In genomic region chr2:134918518-134919359, GRCh38 we compare ENCODE assay signal across 1 cellular context.
TF ChIP-seq lines count a peak whose summit lies in the region.

Gene CCNT2 (plus strand): TSS chr2:134918822. CDS start chr2:134918855, 33 bp downstream.

TF ChIP-seq in HepG2, 621 proteins besides CTCF, POLR2A, EP300 and RAD21 (continued from another document and continues in another):
- TF ChIP-seq MAX (IDR thresholded peaks at IDR 0.05) (peak; percentile 77), ZNF207 (IDR thresholded peaks at IDR 0.05; ENCODE audit: borderline replicate concordance) (no peak), ADNP (CRISPR knock-in tag; IDR thresholded peaks at IDR 0.05) (no peak), ZNF780A (CRISPR knock-in tag; IDR thresholded peaks at IDR 0.05) (0 out of 2 replicates have a peak, but pooled peaks have one; percentile 56), AHDC1 (CRISPR knock-in tag; IDR thresholded peaks at IDR 0.05; ENCODE audit: borderline replicate concordance) (peak; percentile 42; the same call in 1 of the 2 replicates), ZNF543 (CRISPR knock-in tag; IDR thresholded peaks at IDR 0.05) (peak; percentile 69; the same call in 1 of the 2 replicates), ZNF136 (CRISPR knock-in tag; IDR thresholded peaks at IDR 0.05; ENCODE audit: low read depth) (no peak; the same call in 1 of the 2 replicates), ZNF101 (CRISPR knock-in tag; IDR thresholded peaks at IDR 0.05; ENCODE audit: borderline replicate concordance, low read depth) (0 out of 2 replicates have a peak, but pooled peaks have one; percentile 67), HDAC1 (CRISPR knock-in tag; IDR thresholded peaks at IDR 0.05) (peak; percentile 82; the same call in 1 of the 2 replicates), KLF6 (CRISPR knock-in tag; IDR thresholded peaks at IDR 0.05) (no peak; the same call in 1 of the 2 replicates), RXRB (CRISPR knock-in tag; IDR thresholded peaks at IDR 0.05; ENCODE audit: borderline replicate concordance) (peak; percentile 67), ZNF781 (CRISPR knock-in tag; IDR thresholded peaks at IDR 0.05; ENCODE audit: borderline replicate concordance, not compliant biosample characterization) (no peak), ZKSCAN5 (CRISPR knock-in tag; IDR thresholded peaks at IDR 0.05) (no peak; the same call in 1 of the 2 replicates), SOX5 (CRISPR knock-in tag; IDR thresholded peaks at IDR 0.05; ENCODE audit: borderline replicate concordance) (peak; percentile 77; the same call in 1 of the 2 replicates), ZNF605 (CRISPR knock-in tag; IDR thresholded peaks at IDR 0.05) (0 out of 2 replicates have a peak, but pooled peaks have one; percentile 74), RFXAP (CRISPR knock-in tag; IDR thresholded peaks at IDR 0.05; ENCODE audit: borderline replicate concordance) (peak; percentile 66; the same call in 1 of the 2 replicates), ZGPAT (CRISPR knock-in tag; IDR thresholded peaks at IDR 0.05) (peak; percentile 79), NFATC3 (CRISPR knock-in tag; IDR thresholded peaks at IDR 0.05) (no peak), TAF1 (CRISPR knock-in tag; IDR thresholded peaks at IDR 0.05) (peak; percentile 88), ZBTB4 (CRISPR knock-in tag; IDR thresholded peaks at IDR 0.05; ENCODE audit: borderline replicate concordance) (peak; percentile 67; the same call in 1 of the 2 replicates), ZBTB2 (CRISPR knock-in tag; IDR thresholded peaks at IDR 0.05; ENCODE audit: low read depth) (peak; percentile 99), HNF4A (CRISPR knock-in tag; IDR thresholded peaks at IDR 0.05) (peak; percentile 35), ZSCAN30 (CRISPR knock-in tag; IDR thresholded peaks at IDR 0.05) (peak; percentile 94; the same call in 1 of the 2 replicates), EEA1 (CRISPR knock-in tag; IDR thresholded peaks at IDR 0.05; ENCODE audit: borderline replicate concordance) (no peak; the same call in 1 of the 2 replicates), KAT7 (CRISPR knock-in tag; IDR thresholded peaks at IDR 0.05; ENCODE audit: borderline replicate concordance) (0 out of 2 replicates have a peak, but pooled peaks have one; percentile 29), NCOA2 (CRISPR knock-in tag; IDR thresholded peaks at IDR 0.05) (no peak), DR1 (CRISPR knock-in tag; IDR thresholded peaks at IDR 0.05) (no peak), TMF1 (CRISPR knock-in tag; IDR thresholded peaks at IDR 0.05; ENCODE audit: low read depth) (no peak; the same call in 1 of the 2 replicates), JDP2 (CRISPR knock-in tag; IDR thresholded peaks at IDR 0.05; ENCODE audit: borderline replicate concordance) (0 out of 2 replicates have a peak, but pooled peaks have one; percentile 68), MXD4 (CRISPR knock-in tag; IDR thresholded peaks at IDR 0.05) (peak; percentile 59; the same call in 1 of the 2 replicates), ZFP82 (CRISPR knock-in tag; IDR thresholded peaks at IDR 0.05; ENCODE audit: borderline replicate concordance) (no peak), GFI1 (CRISPR knock-in tag; IDR thresholded peaks at IDR 0.05; ENCODE audit: borderline replicate concordance) (0 out of 2 replicates have a peak, but pooled peaks have one; percentile 44), MEIS2 (CRISPR knock-in tag; IDR thresholded peaks at IDR 0.05) (peak; percentile 60), ZNF350 (CRISPR knock-in tag; IDR thresholded peaks at IDR 0.05; ENCODE audit: borderline replicate concordance, low read depth) (0 out of 2 replicates have a peak, but pooled peaks have one; percentile 71), SNAPC4 (CRISPR knock-in tag; IDR thresholded peaks at IDR 0.05) (peak; percentile 56), ZNF232 (CRISPR knock-in tag; IDR thresholded peaks at IDR 0.05; ENCODE audit: borderline replicate concordance) (peak; percentile 51; the same call in 1 of the 2 replicates), SIN3B (IDR thresholded peaks at IDR 0.05; ENCODE audit: low read length) (peak; percentile 58; the same call in 1 of the 2 replicates), THAP11 (CRISPR knock-in tag; IDR thresholded peaks at IDR 0.05) (peak; percentile 95), NONO (IDR thresholded peaks at IDR 0.05) (no peak), NONO (CRISPR knock-in tag; conservative IDR thresholded peaks at IDR 0.05) (peak; percentile 88), NR2F2 (IDR thresholded peaks at IDR 0.05; ENCODE audit: borderline replicate concordance, low read depth) (peak; percentile 53; the same call in 1 of the 2 replicates), RNF219 (CRISPR knock-in tag; IDR thresholded peaks at IDR 0.05) (no peak), JUNB (CRISPR knock-in tag; IDR thresholded peaks at IDR 0.05; ENCODE audit: borderline replicate concordance) (no peak)
